8 cellular contexts compared by ENCODE assay signal in genomic region chr7:17299477-17299991, GRCh38. TPM values are rescaled to one million over a fixed set of nuclear protein-coding genes. Genes with fewer than 3 reads are reported as not detected.
A peak's percentile ranks its signal among the peaks of the same experiment; 100 is the strongest.
DNase-seq lines count a peak whose midpoint lies in the region; ATAC-seq and TF ChIP-seq lines count a peak whose summit lies in the region.

No MANE protein-coding gene starts in this region.

- H3K79me2 ChIP-seq in parathyroid adenoma = no peaks in the 10 kb centered on the region

- H3K4me1 ChIP-seq in parathyroid adenoma = peaks cover 3% of the 10 kb centered on the region

- H3K27ac Mint-ChIP-seq in activated T-cell treated with anti-CD3 and anti-CD28 coated beads, Interleukin-2, amount 50 U/mL, for 72 hours = peak overlapping the region; percentile 94

- peaks cover 3 to 4% of the 10 kb centered on the region in 2 donors for H3K9me3 Mint-ChIP-seq in activated T-cell treated with anti-CD3 and anti-CD28 coated beads, Interleukin-2, amount 50 U/mL, for 72 hours

- H3K36me3 Mint-ChIP-seq in activated T-cell treated with anti-CD3 and anti-CD28 coated beads, Interleukin-2, amount 50 U/mL, for 72 hours (ENCODE audit: insufficient read depth in 2 of 2) = peaks cover 10 to 15% of the 10 kb centered on the region in 2 donors

- peaks cover 37% of the 10 kb centered on the region for H3K4me1 Mint-ChIP-seq in activated T-cell treated with anti-CD3 and anti-CD28 coated beads, Interleukin-2, amount 50 U/mL, for 72 hours (ENCODE audit: low read depth)

- peak overlapping the region; percentile 95 for H2AFZ ChIP-seq in parathyroid adenoma

- no peaks in the 10 kb centered on the region; the same call in 1 of the 2 replicates for H3K36me3 ChIP-seq in MG63
- no peaks in the 10 kb centered on the region for H3K36me3 ChIP-seq in parathyroid adenoma (ENCODE audit: control insufficient read depth, insufficient read depth, low read length)

- peak overlapping the region; percentile 95 to 97 for H3K4me3 Mint-ChIP-seq in activated T-cell treated with anti-CD3 and anti-CD28 coated beads, Interleukin-2, amount 50 U/mL, for 72 hours

- H3K27ac ChIP-seq in parathyroid adenoma = peak overlapping the region; percentile 90

- H3K27me3 Mint-ChIP-seq in activated T-cell treated with anti-CD3 and anti-CD28 coated beads, Interleukin-2, amount 50 U/mL, for 72 hours (ENCODE audit: low read depth) = no peaks in the 10 kb centered on the region

- H3K9me3 ChIP-seq in MG63 = no peaks in the 10 kb centered on the region
- peaks cover 9% of the 10 kb centered on the region for H3K9me3 ChIP-seq in parathyroid adenoma (ENCODE audit: control insufficient read depth, low read length)

- peak; percentile 2 for ATAC-seq in GM21619 (IDR thresholded peaks at IDR 0.05; ENCODE audit: unreplicated experiment)
- peak; percentile 5 to 8 for ATAC-seq in activated T-cell treated with anti-CD3 and anti-CD28 coated beads, Interleukin-2, amount 50 U/mL, for 72 hours (replicated peaks in 1 of 2)

- peak; percentile 10 for DNase-seq in DMS79 (lab: John Stamatoyannopoulos, UW)
- no peak for DNase-seq in MG63
- DNase-seq in activated T-cell treated with anti-CD3 and anti-CD28 coated beads, Interleukin-2, amount 50 U/mL, for 72 hours = peak in 1 of 2 donors; percentile 19
- DNase-seq in globus pallidus (ENCODE audit: low spot score) = peak; percentile 50
- no peak for DNase-seq in dermis blood vessel endothelial cell
- no peak for DNase-seq in GM19238 (ENCODE audit: insufficient read length, low spot score)

- H3K4me3 ChIP-seq in MG63 = peak overlapping the region; percentile 75
- peak overlapping the region; percentile 72 for H3K4me3 ChIP-seq in parathyroid adenoma (ENCODE audit: low read depth, low read length)

- H3K9ac ChIP-seq in parathyroid adenoma = no peak overlapping the region

- H3K27me3 ChIP-seq in MG63 (no peaks in the 10 kb centered on the region), parathyroid adenoma (ENCODE audit: control insufficient read depth, insufficient read depth, low read length) (no peaks in the 10 kb centered on the region)

- H3K4me2 ChIP-seq in parathyroid adenoma (ENCODE audit: low read length) = peak overlapping the region; percentile 79

- no peak for TF ChIP-seq CTCF in parathyroid adenoma (IDR thresholded peaks at IDR 0.05)

RNA-seq across cellular contexts. Expression of gene AHR, which starts 1.1 kb away (rescaled TPM):
- 107 and 117 TPM in 2 replicates for total RNA-seq in MG63 (2014; rRNA removed; shearing (Covaris generic); ENCODE audit: low replicate concordance)
- total RNA-seq in activated T-cell treated with anti-CD3 and anti-CD28 coated beads, Interleukin-2, amount 50 U/mL, for 72 hours = 10 to 100 TPM; 36.4 to 42.8 TPM
- 142 and 189 TPM in 2 replicates for total RNA-seq in dermis blood vessel endothelial cell

Comparison
In these comparisons a context has a peak if more than half of its experiments do, and no peak if none do; other contexts are left out.
1. DNase-seq: peak in DMS79 (single experiment) and globus pallidus (single experiment); none in MG63 (single experiment), dermis blood vessel endothelial cell (single experiment) and GM19238 (single experiment).